Comparison of ENCODE assay signal across 2 cellular contexts in genomic region chr12:57476162-57476992, GRCh38.
TF ChIP-seq lines count a peak whose summit lies in the region.

No MANE protein-coding gene starts in this region.

TF ChIP-seq in GM23338, 12 proteins besides CTCF, POLR2A, EP300 and RAD21:
- TF ChIP-seq JUNB (IDR thresholded peaks at IDR 0.05; ENCODE audit: unreplicated experiment) (no peak), CREB1 (CRISPR knock-in tag; IDR thresholded peaks at IDR 0.05; ENCODE audit: low read depth) (no peak), STAT1 (IDR thresholded peaks at IDR 0.05; ENCODE audit: unreplicated experiment) (no peak), POLR2AphosphoS5 (IDR thresholded peaks at IDR 0.05; ENCODE audit: low read depth) (no peak), NANOG (IDR thresholded peaks at IDR 0.05; ENCODE audit: borderline replicate concordance) (no peak), EZH2phosphoT487 (IDR thresholded peaks at IDR 0.05; ENCODE audit: unreplicated experiment) (no peak), ZNF331 (CRISPR knock-in tag; IDR thresholded peaks at IDR 0.05; ENCODE audit: low read depth) (no peak), ZNF114 (CRISPR knock-in tag; IDR thresholded peaks at IDR 0.05) (no peak), EZH2 (IDR thresholded peaks at IDR 0.05; ENCODE audit: low read depth, unreplicated experiment) (no peak), ETS1 (IDR thresholded peaks at IDR 0.05) (no peak)
- TF ChIP-seq, protein P1, sequence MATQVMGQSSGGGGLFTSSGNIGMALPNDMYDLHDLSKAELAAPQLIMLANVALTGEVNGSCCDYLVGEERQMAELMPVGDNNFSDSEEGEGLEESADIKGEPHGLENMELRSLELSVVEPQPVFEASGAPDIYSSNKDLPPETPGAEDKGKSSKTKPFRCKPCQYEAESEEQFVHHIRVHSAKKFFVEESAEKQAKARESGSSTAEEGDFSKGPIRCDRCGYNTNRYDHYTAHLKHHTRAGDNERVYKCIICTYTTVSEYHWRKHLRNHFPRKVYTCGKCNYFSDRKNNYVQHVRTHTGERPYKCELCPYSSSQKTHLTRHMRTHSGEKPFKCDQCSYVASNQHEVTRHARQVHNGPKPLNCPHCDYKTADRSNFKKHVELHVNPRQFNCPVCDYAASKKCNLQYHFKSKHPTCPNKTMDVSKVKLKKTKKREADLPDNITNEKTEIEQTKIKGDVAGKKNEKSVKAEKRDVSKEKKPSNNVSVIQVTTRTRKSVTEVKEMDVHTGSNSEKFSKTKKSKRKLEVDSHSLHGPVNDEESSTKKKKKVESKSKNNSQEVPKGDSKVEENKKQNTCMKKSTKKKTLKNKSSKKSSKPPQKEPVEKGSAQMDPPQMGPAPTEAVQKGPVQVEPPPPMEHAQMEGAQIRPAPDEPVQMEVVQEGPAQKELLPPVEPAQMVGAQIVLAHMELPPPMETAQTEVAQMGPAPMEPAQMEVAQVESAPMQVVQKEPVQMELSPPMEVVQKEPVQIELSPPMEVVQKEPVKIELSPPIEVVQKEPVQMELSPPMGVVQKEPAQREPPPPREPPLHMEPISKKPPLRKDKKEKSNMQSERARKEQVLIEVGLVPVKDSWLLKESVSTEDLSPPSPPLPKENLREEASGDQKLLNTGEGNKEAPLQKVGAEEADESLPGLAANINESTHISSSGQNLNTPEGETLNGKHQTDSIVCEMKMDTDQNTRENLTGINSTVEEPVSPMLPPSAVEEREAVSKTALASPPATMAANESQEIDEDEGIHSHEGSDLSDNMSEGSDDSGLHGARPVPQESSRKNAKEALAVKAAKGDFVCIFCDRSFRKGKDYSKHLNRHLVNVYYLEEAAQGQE (IDR thresholded peaks at IDR 0.05; ENCODE audit: unreplicated experiment), result no peak
- TF ChIP-seq, protein P2, sequence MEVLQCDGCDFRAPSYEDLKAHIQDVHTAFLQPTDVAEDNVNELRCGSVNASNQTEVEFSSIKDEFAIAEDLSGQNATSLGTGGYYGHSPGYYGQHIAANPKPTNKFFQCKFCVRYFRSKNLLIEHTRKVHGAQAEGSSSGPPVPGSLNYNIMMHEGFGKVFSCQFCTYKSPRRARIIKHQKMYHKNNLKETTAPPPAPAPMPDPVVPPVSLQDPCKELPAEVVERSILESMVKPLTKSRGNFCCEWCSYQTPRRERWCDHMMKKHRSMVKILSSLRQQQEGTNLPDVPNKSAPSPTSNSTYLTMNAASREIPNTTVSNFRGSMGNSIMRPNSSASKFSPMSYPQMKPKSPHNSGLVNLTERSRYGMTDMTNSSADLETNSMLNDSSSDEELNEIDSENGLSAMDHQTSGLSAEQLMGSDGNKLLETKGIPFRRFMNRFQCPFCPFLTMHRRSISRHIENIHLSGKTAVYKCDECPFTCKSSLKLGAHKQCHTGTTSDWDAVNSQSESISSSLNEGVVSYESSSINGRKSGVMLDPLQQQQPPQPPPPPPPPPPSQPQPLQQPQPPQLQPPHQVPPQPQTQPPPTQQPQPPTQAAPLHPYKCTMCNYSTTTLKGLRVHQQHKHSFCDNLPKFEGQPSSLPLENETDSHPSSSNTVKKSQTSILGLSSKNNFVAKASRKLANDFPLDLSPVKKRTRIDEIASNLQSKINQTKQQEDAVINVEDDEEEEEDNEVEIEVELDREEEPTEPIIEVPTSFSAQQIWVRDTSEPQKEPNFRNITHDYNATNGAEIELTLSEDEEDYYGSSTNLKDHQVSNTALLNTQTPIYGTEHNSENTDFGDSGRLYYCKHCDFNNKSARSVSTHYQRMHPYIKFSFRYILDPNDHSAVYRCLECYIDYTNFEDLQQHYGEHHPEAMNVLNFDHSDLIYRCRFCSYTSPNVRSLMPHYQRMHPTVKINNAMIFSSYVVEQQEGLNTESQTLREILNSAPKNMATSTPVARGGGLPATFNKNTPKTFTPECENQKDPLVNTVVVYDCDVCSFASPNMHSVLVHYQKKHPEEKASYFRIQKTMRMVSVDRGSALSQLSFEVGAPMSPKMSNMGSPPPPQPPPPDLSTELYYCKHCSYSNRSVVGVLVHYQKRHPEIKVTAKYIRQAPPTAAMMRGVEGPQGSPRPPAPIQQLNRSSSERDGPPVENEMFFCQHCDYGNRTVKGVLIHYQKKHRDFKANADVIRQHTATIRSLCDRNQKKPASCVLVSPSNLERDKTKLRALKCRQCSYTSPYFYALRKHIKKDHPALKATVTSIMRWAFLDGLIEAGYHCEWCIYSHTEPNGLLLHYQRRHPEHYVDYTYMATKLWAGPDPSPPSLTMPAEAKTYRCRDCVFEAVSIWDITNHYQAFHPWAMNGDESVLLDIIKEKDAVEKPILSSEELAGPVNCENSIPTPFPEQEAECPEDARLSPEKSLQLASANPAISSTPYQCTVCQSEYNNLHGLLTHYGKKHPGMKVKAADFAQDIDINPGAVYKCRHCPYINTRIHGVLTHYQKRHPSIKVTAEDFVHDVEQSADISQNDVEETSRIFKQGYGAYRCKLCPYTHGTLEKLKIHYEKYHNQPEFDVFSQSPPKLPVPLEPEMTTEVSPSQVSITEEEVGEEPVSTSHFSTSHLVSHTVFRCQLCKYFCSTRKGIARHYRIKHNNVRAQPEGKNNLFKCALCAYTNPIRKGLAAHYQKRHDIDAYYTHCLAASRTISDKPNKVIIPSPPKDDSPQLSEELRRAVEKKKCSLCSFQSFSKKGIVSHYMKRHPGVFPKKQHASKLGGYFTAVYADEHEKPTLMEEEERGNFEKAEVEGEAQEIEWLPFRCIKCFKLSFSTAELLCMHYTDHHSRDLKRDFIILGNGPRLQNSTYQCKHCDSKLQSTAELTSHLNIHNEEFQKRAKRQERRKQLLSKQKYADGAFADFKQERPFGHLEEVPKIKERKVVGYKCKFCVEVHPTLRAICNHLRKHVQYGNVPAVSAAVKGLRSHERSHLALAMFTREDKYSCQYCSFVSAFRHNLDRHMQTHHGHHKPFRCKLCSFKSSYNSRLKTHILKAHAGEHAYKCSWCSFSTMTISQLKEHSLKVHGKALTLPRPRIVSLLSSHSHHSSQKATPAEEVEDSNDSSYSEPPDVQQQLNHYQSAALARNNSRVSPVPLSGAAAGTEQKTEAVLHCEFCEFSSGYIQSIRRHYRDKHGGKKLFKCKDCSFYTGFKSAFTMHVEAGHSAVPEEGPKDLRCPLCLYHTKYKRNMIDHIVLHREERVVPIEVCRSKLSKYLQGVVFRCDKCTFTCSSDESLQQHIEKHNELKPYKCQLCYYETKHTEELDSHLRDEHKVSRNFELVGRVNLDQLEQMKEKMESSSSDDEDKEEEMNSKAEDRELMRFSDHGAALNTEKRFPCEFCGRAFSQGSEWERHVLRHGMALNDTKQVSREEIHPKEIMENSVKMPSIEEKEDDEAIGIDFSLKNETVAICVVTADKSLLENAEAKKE (CRISPR knock-in tag; IDR thresholded peaks at IDR 0.05), result no peak
TF ChIP-seq in GM23338: peak in this region for 0.

TF ChIP-seq in neural cell, 6 proteins besides CTCF, POLR2A, EP300 and RAD21:
- TF ChIP-seq EZH2 (IDR thresholded peaks at IDR 0.05; ENCODE audit: borderline replicate concordance, insufficient read depth, low read length, poor library complexity, severe bottlenecking) (no peak), SMC3 (conservative IDR thresholded peaks at IDR 0.05; ENCODE audit: poor library complexity) (no peak), TAF1 (IDR thresholded peaks at IDR 0.05; ENCODE audit: low read depth) (no peak), POLR2AphosphoS5 (IDR thresholded peaks at IDR 0.05) (no peak), MXI1 (conservative IDR thresholded peaks at IDR 0.05; ENCODE audit: poor library complexity, severe bottlenecking) (no peak)
- TF ChIP-seq, protein P1 (IDR thresholded peaks at IDR 0.05; ENCODE audit: borderline replicate concordance), result no peak
